ENCODE assay signal across 1 cellular context in genomic region chr3:102480139-102480538, GRCh38.
TF ChIP-seq lines count a peak whose summit lies in the region.

No MANE protein-coding gene starts in this region.

TF ChIP-seq in GM23338, 12 proteins besides CTCF, POLR2A, EP300 and RAD21 (continued from another document):
- no peak for TF ChIP-seq ZNF462 (CRISPR knock-in tag; IDR thresholded peaks at IDR 0.05)
- TF ChIP-seq ETS1 (IDR thresholded peaks at IDR 0.05): no peak
- TF ChIP-seq STAT1 (IDR thresholded peaks at IDR 0.05; ENCODE audit: unreplicated experiment): no peak
- TF ChIP-seq ZNF331 (CRISPR knock-in tag; IDR thresholded peaks at IDR 0.05; ENCODE audit: low read depth): no peak
- no peak for TF ChIP-seq JUNB (IDR thresholded peaks at IDR 0.05; ENCODE audit: unreplicated experiment)
- TF ChIP-seq EZH2 (IDR thresholded peaks at IDR 0.05; ENCODE audit: low read depth, unreplicated experiment): no peak
- no peak for TF ChIP-seq CREB1 (CRISPR knock-in tag; IDR thresholded peaks at IDR 0.05; ENCODE audit: low read depth)
- TF ChIP-seq NANOG (IDR thresholded peaks at IDR 0.05; ENCODE audit: borderline replicate concordance): no peak
- no peak for TF ChIP-seq POLR2AphosphoS5 (IDR thresholded peaks at IDR 0.05; ENCODE audit: low read depth)
- TF ChIP-seq ZNF114 (CRISPR knock-in tag; IDR thresholded peaks at IDR 0.05): no peak
- no peak for TF ChIP-seq REST (IDR thresholded peaks at IDR 0.05; ENCODE audit: unreplicated experiment)
